24 cellular contexts compared by ENCODE assay signal in the genomic region with DNA sequence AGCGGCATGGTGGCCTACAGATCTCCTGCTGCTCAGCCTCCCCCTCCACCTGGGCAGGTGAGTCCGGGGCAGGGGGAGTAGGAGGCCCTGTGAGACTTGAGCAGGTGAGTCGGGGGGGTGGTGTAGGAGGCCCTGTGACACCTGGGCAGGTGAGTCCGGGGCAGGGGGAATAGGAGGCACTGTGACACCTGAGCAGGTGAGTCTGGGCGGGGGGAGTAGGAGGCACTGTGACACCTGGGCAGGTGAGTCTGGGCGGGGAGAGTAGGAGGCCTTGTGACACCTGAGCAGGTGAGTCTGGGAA.
"Had no signal": no experiment of that assay in that cellular context is flagged by ENCODE, and none has a peak within 500 bp of the region (broad histone marks: within the 10 kb centered on the region; RNA-seq: fewer than 3 reads in every experiment).

No MANE protein-coding gene starts in this region.

- H3K36me3 ChIP-seq: esophagus muscularis mucosa, heart right ventricle, left lung, neutrophil, pancreas, sigmoid colon, tibial artery had no signal

- H3K27me3 ChIP-seq: foreskin keratinocyte, neutrophil, testis had no signal

- H3K4me3 ChIP-seq: coronary artery, esophagus muscularis mucosa, heart right ventricle, left lung, mucosa of descending colon, pancreas, sigmoid colon, testis, tibial artery had no signal

- DNase-seq: dermis blood vessel endothelial cell; effector memory CD4-positive, alpha-beta T cell; foreskin keratinocyte; glutamatergic neuron; heart right ventricle; hippocampal formation; left cardiac atrium; left lung; mesenchymal stem cell; mucosa of descending colon; naive B cell; pancreas; right cardiac atrium; sigmoid colon; stimulated activated CD4-positive, alpha-beta T cell treated with anti-CD3 and anti-CD28 coated beads, Interleukin-4, amount 100 ng/mL, for 4 hours; stimulated activated naive CD8-positive, alpha-beta T cell treated with anti-CD3 and anti-CD28 coated beads, Interleukin-15, Interleukin-2, amounts not matched to agents 100 U/mL and 50 U/mL, for 24 hours; substantia nigra; testis; tibial artery had no signal

- H3K9me3 ChIP-seq: esophagus muscularis mucosa, heart right ventricle, left lung, mucosa of descending colon, neutrophil, pancreas, sigmoid colon, testis, tibial artery had no signal

- ATAC-seq: foreskin keratinocyte; heart right ventricle; left cardiac atrium; left lung; mucosa of descending colon; natural killer cell treated with Interleukin-12 subunit alpha and Interleukin-12 subunit beta and Interleukin-15 and Interleukin-18, amount 100 ng/mL, for 72 hours; pancreas; right cardiac atrium; stimulated activated memory B cell treated with anti-CD40 and anti-IgM and Interleukin-4, amounts not matched to agents 10 μg/mL and 1 μg/mL and 100 μg/mL, for 72 hours; stimulated activated naive CD8-positive, alpha-beta T cell treated with anti-CD3 and anti-CD28 coated beads, Interleukin-15, Interleukin-2, amounts not matched to agents 100 U/mL and 50 U/mL, for 24 hours had no signal

- H3K27ac ChIP-seq: coronary artery, esophagus muscularis mucosa, foreskin keratinocyte, heart right ventricle, left lung, neutrophil, pancreas, sigmoid colon, testis, tibial artery had no signal

- H3K4me1 ChIP-seq: esophagus muscularis mucosa, foreskin keratinocyte, left lung, pancreas, sigmoid colon, tibial artery had no signal
